In genomic region chr10:129021597-129022304, GRCh38 we compare ENCODE assay signal across 14 cellular contexts.
DNase-seq lines count a peak whose midpoint lies in the region; ATAC-seq and TF ChIP-seq lines count a peak whose summit lies in the region.
"Had no signal": no experiment of that assay in that cellular context is flagged by ENCODE, and none has a peak within 500 bp of the region (broad histone marks: within the 10 kb centered on the region; RNA-seq: fewer than 3 reads in every experiment).

No MANE protein-coding gene starts in this region.

- H3K36me3 Mint-ChIP-seq in mesothelial cell of epicardium (no peaks in the 10 kb centered on the region), immature natural killer cell (no peaks in the 10 kb centered on the region)

- TF ChIP-seq EP300 in stomach (IDR thresholded peaks at IDR 0.05) = no peak

- peak overlapping the region; percentile 41 for H3K4me3 ChIP-seq in SJCRH30
- no peak overlapping the region for H3K4me3 ChIP-seq in heart left ventricle
- H3K4me3 ChIP-seq in thymus (ENCODE audit: low read length) = no peak overlapping the region
- no peak overlapping the region for H3K4me3 ChIP-seq in stomach
- H3K4me3 ChIP-seq: prostate gland had no signal

- H3K27me3 ChIP-seq in SJCRH30 (no peaks in the 10 kb centered on the region), heart left ventricle (peaks cover 0 to 25% (median 0%) of the 10 kb centered on the region in 9 donors), thymus (ENCODE audit: control insufficient read depth, insufficient read depth) (no peaks in the 10 kb centered on the region), stomach (peaks cover 0 to 24% (median 5%) of the 10 kb centered on the region in 3 donors)

- no peaks in the 10 kb centered on the region for H3K9me3 ChIP-seq in SJCRH30 (replicated peaks)
- no peaks in the 10 kb centered on the region for H3K9me3 ChIP-seq in heart left ventricle
- no peaks in the 10 kb centered on the region for H3K9me3 ChIP-seq in thymus (ENCODE audit: control insufficient read depth)
- no peaks in the 10 kb centered on the region for H3K9me3 ChIP-seq in stomach
- H3K9me3 ChIP-seq: prostate gland had no signal

- H3K4me3 Mint-ChIP-seq in mesothelial cell of epicardium = no peak overlapping the region
- H3K4me3 Mint-ChIP-seq in immature natural killer cell = no peak overlapping the region
- H3K4me3 Mint-ChIP-seq: dendritic cell treated with granulocyte-macrophage colony-stimulating factor and Interleukin-4, amounts not matched to agents 40 ng/mL and 50 ng/mL, for 4 days had no signal

- peaks cover 2% of the 10 kb centered on the region for H3K27me3 Mint-ChIP-seq in mesothelial cell of epicardium (ENCODE audit: low read depth)
- H3K27me3 Mint-ChIP-seq in immature natural killer cell (ENCODE audit: low read depth in 3 of 3) = peaks cover 1 to 5% (median 3%) of the 10 kb centered on the region in 3 donors
- H3K27me3 Mint-ChIP-seq: dendritic cell treated with granulocyte-macrophage colony-stimulating factor and Interleukin-4, amounts not matched to agents 40 ng/mL and 50 ng/mL, for 4 days had no signal

- H3K9me3 Mint-ChIP-seq in mesothelial cell of epicardium = no peaks in the 10 kb centered on the region
- H3K9me3 Mint-ChIP-seq in immature natural killer cell = no peaks in the 10 kb centered on the region
- H3K9me3 Mint-ChIP-seq: dendritic cell treated with granulocyte-macrophage colony-stimulating factor and Interleukin-4, amounts not matched to agents 40 ng/mL and 50 ng/mL, for 4 days had no signal

- H3K27ac ChIP-seq in SJCRH30 (peak overlapping the region; percentile 53), heart left ventricle (peak overlapping the region in 11 of 12 donors; percentile 4 to 70 (median 43)), thymus (ENCODE audit: low read depth) (peak overlapping the region; percentile 60), stomach (no peak overlapping the region)
- H3K27ac ChIP-seq: prostate gland had no signal

- peak in 3 of 4 donors; percentile 38 to 67 (median 63) for ATAC-seq in heart left ventricle

- intact Hi-C loops in heart left ventricle (cut with DNase I) = loop anchor here in 2 of 10 donors (5.0 to 10.0 kb wide), 3 partner anchors 94 to 941 kb away; partner anchors contain the start of gene EBF3 (in 1 of the 2)
- intact Hi-C loops in stomach (cut with DNase I; ENCODE audit: low total_unique reads) = no loop called here

- peak; percentile 46 to 56 for DNase-seq in SJCRH30
- DNase-seq in heart left ventricle = peak in 1 of 5 donors; percentile 69
- DNase-seq in mesothelial cell of epicardium (ENCODE audit: low spot score in 2 of 2, unreplicated experiment in 2 of 2) = no peak
- DNase-seq in stomach = no peak
- no peak for DNase-seq in immature natural killer cell
- DNase-seq in stimulated activated CD4-positive, alpha-beta T cell treated with anti-CD3 and anti-CD28 coated beads, Interleukin-2, amount 100 ng/mL, for 48 hours = no peak
- DNase-seq: activated CD4-positive, alpha-beta T cell treated with anti-CD3 and anti-CD28 coated beads for 48 hours; activated naive CD4-positive, alpha-beta T cell; aorta; erythroblast; NCI-H748 treated with DMSO at 0.1 percent for 48 hours had no signal

- no peak for TF ChIP-seq POLR2A in heart left ventricle (IDR thresholded peaks at IDR 0.05)
- TF ChIP-seq POLR2A in stomach (IDR thresholded peaks at IDR 0.05) = no peak

- 34 to 49% (median 43%) methylated on average over 17 to 18 of the region's 18 CpGs for WGBS in heart left ventricle, 4 donors
- 91% methylated on average over 18 of the region's 18 CpGs for WGBS in thymus
- WGBS in stomach, 5 donors = 34 to 42% (median 38%) methylated on average over 18 of the region's 18 CpGs

- TF ChIP-seq CTCF in heart left ventricle (IDR thresholded peaks at IDR 0.05) (no peak), mesothelial cell of epicardium (IDR thresholded peaks at IDR 0.05; ENCODE audit: unreplicated experiment) (no peak), stomach (IDR thresholded peaks at IDR 0.05) (no peak)

- H3K4me1 Mint-ChIP-seq in mesothelial cell of epicardium = peaks cover 34% of the 10 kb centered on the region
- no peaks in the 10 kb centered on the region for H3K4me1 Mint-ChIP-seq in immature natural killer cell

- H3K4me1 ChIP-seq in SJCRH30 (0 out of 2 replicates have a peak, but pooled peaks cover 2% of the 10 kb centered on the region), heart left ventricle (peaks cover 0 to 31% (median 1%) of the 10 kb centered on the region in 12 donors), thymus (ENCODE audit: control insufficient read depth, insufficient read depth, low read length) (no peaks in the 10 kb centered on the region), stomach (no peaks in the 10 kb centered on the region)
- H3K4me1 ChIP-seq: prostate gland had no signal

- H3K36me3 ChIP-seq in SJCRH30 = no peaks in the 10 kb centered on the region
- H3K36me3 ChIP-seq in heart left ventricle = no peaks in the 10 kb centered on the region
- H3K36me3 ChIP-seq in thymus (ENCODE audit: control insufficient read depth, insufficient read depth) = no peaks in the 10 kb centered on the region
- H3K36me3 ChIP-seq in stomach = no peaks in the 10 kb centered on the region
- H3K36me3 ChIP-seq: prostate gland had no signal

- H3K27ac Mint-ChIP-seq in mesothelial cell of epicardium = peak overlapping the region; percentile 83
- H3K27ac Mint-ChIP-seq in immature natural killer cell = no peak overlapping the region
- H3K27ac Mint-ChIP-seq: dendritic cell treated with granulocyte-macrophage colony-stimulating factor and Interleukin-4, amounts not matched to agents 40 ng/mL and 50 ng/mL, for 4 days had no signal

Comparison
In these comparisons a context has a peak if more than half of its experiments do, and no peak if none do; other contexts are left out.
1. DNase-seq: peak in SJCRH30 (2 of 2); none in mesothelial cell of epicardium (0 of 2), stomach (single experiment), immature natural killer cell (0 of 3) and stimulated activated CD4-positive, alpha-beta T cell treated with anti-CD3 and anti-CD28 coated beads, Interleukin-2, amount 100 ng/mL, for 48 hours (0 of 2).
2. H3K27ac ChIP-seq: peak in SJCRH30 (single experiment), heart left ventricle (11 of 12) and thymus (single experiment); none in stomach (0 of 5).